Comparison of ENCODE assay signal across 1 cellular context in the genomic region with DNA sequence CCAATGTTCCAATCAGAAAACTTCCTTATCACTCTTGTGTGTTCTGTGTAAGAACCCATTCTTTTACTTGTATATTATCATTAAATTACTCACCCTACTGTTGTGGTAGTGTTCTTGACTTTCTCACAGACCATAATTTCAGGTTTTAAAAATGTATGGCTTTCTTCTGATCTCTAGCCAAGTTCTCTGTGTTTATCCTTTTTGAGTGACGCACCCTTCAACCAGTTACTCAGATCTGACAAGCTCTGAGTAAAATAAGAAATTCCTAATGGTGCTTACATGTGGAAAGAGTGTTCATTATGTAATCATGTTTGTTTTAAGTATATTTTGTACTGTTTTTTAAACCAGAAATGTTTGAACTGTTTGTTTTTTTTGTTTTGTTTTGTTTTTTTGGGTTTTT.
TF ChIP-seq lines count a peak whose summit lies in the region.

No MANE protein-coding gene starts in this region.

TF ChIP-seq in K562, 482 proteins besides CTCF, POLR2A, EP300 and RAD21 (continued from another document):
- TF ChIP-seq ZNF318 (IDR thresholded peaks at IDR 0.05; ENCODE audit: borderline replicate concordance in 1 of 2, low read depth in 1 of 2) (no peak), MYC (IDR thresholded peaks at IDR 0.05; ENCODE audit: low read depth, low read length) (no peak), MYC (CRISPR knock-in tag; IDR thresholded peaks at IDR 0.05; ENCODE audit: borderline replicate concordance, low read depth) (no peak), NFIC (IDR thresholded peaks at IDR 0.05) (peak; percentile 39), YY1 (IDR thresholded peaks at IDR 0.05; ENCODE audit: borderline replicate concordance in 1 of 3, control insufficient read depth in 1 of 3, extremely low read depth in 1 of 3, insufficient read depth in 3 of 3, insufficient read length in 1 of 3, insufficient replicate concordance in 2 of 3, low read depth in 1 of 3, low read length in 2 of 3) (no peak), ZKSCAN1 (IDR thresholded peaks at IDR 0.05; ENCODE audit: low read depth, low read length) (no peak), ZNF766 (CRISPR knock-in tag; conservative IDR thresholded peaks at IDR 0.05) (no peak), KLF16 (IDR thresholded peaks at IDR 0.05) (no peak), LEF1 (IDR thresholded peaks at IDR 0.05) (peak; percentile 44; the same call in 1 of the 2 replicates), PTRF (tag; IDR thresholded peaks at IDR 0.05) (no peak), SMAD3 (CRISPR knock-in tag; conservative IDR thresholded peaks at IDR 0.05) (no peak), CSDE1 (IDR thresholded peaks at IDR 0.05) (no peak), SRSF7 (optimal IDR thresholded peaks at IDR 0.05; ENCODE audit: low read depth, low read length) (no peak), NR3C1 (CRISPR knock-in tag; IDR thresholded peaks at IDR 0.05) (no peak)
